ENCODE assay signal across 8 cellular contexts in genomic region chr13:109784590-109785140, GRCh38. TPM values are rescaled to one million over a fixed set of nuclear protein-coding genes. Genes with fewer than 3 reads are reported as not detected.
A peak's percentile ranks its signal among the peaks of the same experiment; 100 is the strongest.
DNase-seq lines count a peak whose midpoint lies in the region; ATAC-seq and TF ChIP-seq lines count a peak whose summit lies in the region.

No MANE protein-coding gene starts in this region.

- H3K36me3 ChIP-seq in BE2C: peaks cover 14% of the 10 kb centered on the region
- no peaks in the 10 kb centered on the region for H3K36me3 ChIP-seq in parathyroid adenoma (ENCODE audit: control insufficient read depth, insufficient read depth, low read length)

- H3K9me3 ChIP-seq in BE2C (no peaks in the 10 kb centered on the region), parathyroid adenoma (ENCODE audit: control insufficient read depth, low read length) (no peaks in the 10 kb centered on the region)

- DNase-seq in BE2C (peak; percentile 92), HK-2 (ENCODE audit: unreplicated experiment) (peak; percentile 71), SKM-1 treated with dmso at 0.1 percent for 144 hours (lab: John Stamatoyannopoulos, UW; ENCODE audit: unreplicated experiment) (peak; percentile 62), amniotic stem cell (lab: John Stamatoyannopoulos, UW) (peak; percentile 15), left cardiac atrium (peak; percentile 87)

- H3K4me1 ChIP-seq in BE2C: peaks cover 4% of the 10 kb centered on the region; the same call in 1 of the 2 replicates
- no peaks in the 10 kb centered on the region for H3K4me1 ChIP-seq in parathyroid adenoma

- no peak overlapping the region for H2AFZ ChIP-seq in parathyroid adenoma

- H3K4me3 ChIP-seq in BE2C (ENCODE audit: low read depth, low read length) (peak overlapping the region; percentile 87), parathyroid adenoma (ENCODE audit: low read depth, low read length) (no peak overlapping the region)

- intact Hi-C loops in left cardiac atrium (cut with DNase I): loop anchor here (5.0 to 10.0 kb wide), 4 partner anchors 320 to 822 kb away; no protein-coding TSS in a partner anchor

- peaks cover 30% of the 10 kb centered on the region for H3K27me3 ChIP-seq in BE2C
- no peaks in the 10 kb centered on the region for H3K27me3 ChIP-seq in parathyroid adenoma (ENCODE audit: control insufficient read depth, insufficient read depth, low read length)

- peak; percentile 38 for TF ChIP-seq CTCF in BE2C (IDR thresholded peaks at IDR 0.05; ENCODE audit: low read depth, low read length)
- no peak for TF ChIP-seq CTCF in parathyroid adenoma (IDR thresholded peaks at IDR 0.05)

- no peak overlapping the region for H3K9ac ChIP-seq in parathyroid adenoma

- no peaks in the 10 kb centered on the region for H3K79me2 ChIP-seq in parathyroid adenoma

- no peak overlapping the region for H3K27ac ChIP-seq in parathyroid adenoma

- peak; percentile 37 to 60 for ATAC-seq in left cardiac atrium
- ATAC-seq in GM18858 (IDR thresholded peaks at IDR 0.05; ENCODE audit: unreplicated experiment): no peak
- ATAC-seq in GM18867 (IDR thresholded peaks at IDR 0.05; ENCODE audit: unreplicated experiment): no peak

- H3K4me2 ChIP-seq in parathyroid adenoma (ENCODE audit: low read length): peak overlapping the region; percentile 53

RNA-seq across cellular contexts. Expression of gene IRS2, which starts 1.7 kb away (rescaled TPM):
- 28.7 TPM for polyA plus RNA-seq in BE2C (2012; ENCODE audit: insufficient read depth, insufficient read length, low read depth)
- total RNA-seq in left cardiac atrium: 10 to 100 TPM; 27.9 to 29.6 TPM

Comparison
In these comparisons a context has a peak if more than half of its experiments do, and no peak if none do; other contexts are left out.
1. DNase-seq: peak in every context shown above with its lines; median percentile 92 in BE2C; 87 in left cardiac atrium; 71 in HK-2; 62 in SKM-1 treated with dmso at 0.1 percent for 144 hours; 15 in amniotic stem cell.
2. ATAC-seq: peak in left cardiac atrium (2 of 2); none in GM18858 (single experiment) and GM18867 (single experiment).